In genomic region chr19:38713865-38714264, GRCh38 we compare ENCODE assay signal across 13 cellular contexts. TPM values are rescaled to one million over a fixed set of nuclear protein-coding genes. Genes with fewer than 3 reads are reported as not detected.
DNase-seq lines count a peak whose midpoint lies in the region; ATAC-seq and TF ChIP-seq lines count a peak whose summit lies in the region.
"Had no signal": no experiment of that assay in that cellular context is flagged by ENCODE, and none has a peak within 500 bp of the region (broad histone marks: within the 10 kb centered on the region; RNA-seq: fewer than 3 reads in every experiment).

No MANE protein-coding gene starts in this region.

- H3K4me3 ChIP-seq in IMR-90 (ENCODE audit: insufficient read depth, low read depth, low read length) (no peak overlapping the region), mucosa of stomach (ENCODE audit: low read length) (no peak overlapping the region)

- H3K9me1 ChIP-seq in IMR-90 (ENCODE audit: insufficient read depth, low read length) = peaks cover 23% of the 10 kb centered on the region; the same call in 1 of the 2 replicates

- no peak overlapping the region for H3K14ac ChIP-seq in IMR-90 (replicated peaks; ENCODE audit: low read depth, low read length)

- peak overlapping the region; percentile 76 for H2AK5ac ChIP-seq in IMR-90 (ENCODE audit: low read depth, low read length)

- no peak overlapping the region for H3K4me2 ChIP-seq in IMR-90 (ENCODE audit: low read depth, low read length)
- H3K4me2 ChIP-seq: SK-N-SH had no signal

- TF ChIP-seq RAD21 in IMR-90 (IDR thresholded peaks at IDR 0.05; ENCODE audit: low read length) = no peak

- peak overlapping the region; percentile 78; the same call in 1 of the 2 replicates for H3K23ac ChIP-seq in IMR-90 (ENCODE audit: low read depth, low read length)

- POLR2A ChIA-PET in IMR-90 (lab: Charles Lee; ENCODE audit: unreplicated experiment) = no interaction called here

- H3K18ac ChIP-seq in IMR-90 (ENCODE audit: low read depth, low read length) = no peak overlapping the region

- no peak for ATAC-seq in IMR-90 (ENCODE audit: low read depth)

- peak overlapping the region; percentile 58 for H2AK9ac ChIP-seq in IMR-90 (replicated peaks; ENCODE audit: low read depth, low read length, poor library complexity)

- H2AFZ ChIP-seq in IMR-90 (replicated peaks; ENCODE audit: low read length, poor library complexity) = peak overlapping the region; percentile 23

- H3K4me1 Mint-ChIP-seq in chondrocyte (ENCODE audit: low read depth) = peaks cover 51% of the 10 kb centered on the region

- no peak overlapping the region for H2BK120ac ChIP-seq in IMR-90 (ENCODE audit: low read depth, low read length)

- DNase-seq in IMR-90 (no peak), chondrocyte (ENCODE audit: low spot score) (no peak), substantia nigra (lab: John Stamatoyannopoulos, UW) (no peak), NCI-H446 treated with DMSO at 0.1 percent for 48 hours (lab: John Stamatoyannopoulos, UW) (no peak), DMS 273 treated with DMSO at 0.1 percent for 48 hours (lab: John Stamatoyannopoulos, UW) (no peak)
- DNase-seq in activated CD4-positive, alpha-beta T cell treated with anti-CD3 and anti-CD28 coated beads for 4 hours = no peak
- DNase-seq in activated CD4-positive, alpha-beta T cell treated with anti-CD3 and anti-CD28 coated beads for 1 hour = no peak
- DNase-seq: activated T-cell treated with anti-CD3 and anti-CD28 coated beads, Interleukin-2, amount 50 U/mL, for 1 hour; effector CD8-positive, alpha-beta T cell; SK-N-SH; stimulated activated CD8-positive, alpha-beta memory T cell treated with anti-CD3 and anti-CD28 coated beads, Interleukin-4, amount 100 ng/mL, for 48 hours had no signal

- TF ChIP-seq POLR2A in IMR-90 (IDR thresholded peaks at IDR 0.05; ENCODE audit: low read depth, low read length) = no peak

- peaks cover 42 to 87% of the 10 kb centered on the region in 2 experiments for H3K79me1 ChIP-seq in IMR-90 (ENCODE audit: low read depth in 1 of 2, low read length in 2 of 2)

- H3K36me3 ChIP-seq in IMR-90 (ENCODE audit: control insufficient read depth, insufficient read depth, low read length) (peaks cover 80% of the 10 kb centered on the region), mucosa of stomach (ENCODE audit: control insufficient read depth, insufficient read depth, low read length) (peaks cover 57% of the 10 kb centered on the region)

- no peak overlapping the region for H2BK15ac ChIP-seq in IMR-90 (ENCODE audit: low read depth, low read length)

- peaks cover 38% of the 10 kb centered on the region for H4K20me1 ChIP-seq in IMR-90 (ENCODE audit: insufficient read depth, low read length)

- H3K4ac ChIP-seq in IMR-90 (ENCODE audit: low read depth, low read length) = peak overlapping the region; percentile 43; the same call in 1 of the 2 replicates

- peak overlapping the region in 1 of 2 experiments; percentile 52; a peak in 1 of 4 replicates for H4K8ac ChIP-seq in IMR-90 (ENCODE audit: low read depth in 2 of 2, low read length in 2 of 2)

- BruUV-seq in IMR-90 (replicated peaks; lab: Mats Ljungman, UMichigan) = no TSS peak

- 100% methylated on average over 1 of the region's 14 CpGs; no CpG with 5 or more reads in 1 of the 2 experiments for WGBS in IMR-90 (ENCODE audit: extremely low coverage in 2 of 2, insufficient read length in 1 of 2), 2 experiments

- dilution Hi-C loops in IMR-90 (cut with HindIII; ENCODE audit: low sequenced_read_pairs, unreplicated experiment) = no loop called here

- H3K27me3 Mint-ChIP-seq in chondrocyte (ENCODE audit: low read depth) = no peaks in the 10 kb centered on the region

- peak overlapping the region; percentile 40; the same call in 1 of the 2 replicates for H3K27ac ChIP-seq in IMR-90 (ENCODE audit: insufficient read depth, low read length)
- peak overlapping the region; percentile 75 for H3K27ac ChIP-seq in substantia nigra (ENCODE audit: low read depth, low read length, poor library complexity, severe bottlenecking)

- H3K56ac ChIP-seq in IMR-90 (ENCODE audit: extremely low read depth, insufficient read depth, low read length) = no peak overlapping the region

- CTCF ChIA-PET in IMR-90 (lab: Yijun Ruan, JAX) = no interaction called here

- H3K27me3 ChIP-seq in IMR-90 (ENCODE audit: control insufficient read depth, insufficient read depth, low read length) (no peaks in the 10 kb centered on the region), mucosa of stomach (ENCODE audit: control insufficient read depth, insufficient read depth, low read length) (no peaks in the 10 kb centered on the region)

- H3K9ac ChIP-seq in IMR-90 (ENCODE audit: low read depth, low read length) (no peak overlapping the region), mucosa of stomach (ENCODE audit: low read length) (peak overlapping the region; percentile 3)
- H3K9ac ChIP-seq: SK-N-SH had no signal

- H3K4me1 ChIP-seq in IMR-90 (ENCODE audit: control insufficient read depth, insufficient read depth, low read length) (peaks cover 35% of the 10 kb centered on the region), mucosa of stomach (ENCODE audit: control insufficient read depth, insufficient read depth, low read length) (peaks cover 34% of the 10 kb centered on the region)

- in situ Hi-C loops in IMR-90 (cut with MboI; ENCODE audit: low sequenced_read_pairs) = no loop called here

- H3K9me3 ChIP-seq in IMR-90 (ENCODE audit: control insufficient read depth, insufficient read depth, low read length) (no peaks in the 10 kb centered on the region), mucosa of stomach (ENCODE audit: control insufficient read depth, low read length) (no peaks in the 10 kb centered on the region)
- H3K9me3 ChIP-seq: SK-N-SH had no signal

- peak overlapping the region; percentile 30 for H2BK5ac ChIP-seq in IMR-90 (ENCODE audit: low read depth, low read length, poor library complexity, severe bottlenecking)

- H4K5ac ChIP-seq in IMR-90 (ENCODE audit: low read depth, low read length) = peak overlapping the region; percentile 13; the same call in 1 of the 2 replicates

- peak overlapping the region; percentile 90 for H3K27ac Mint-ChIP-seq in chondrocyte (ENCODE audit: unreplicated experiment)

- no peak overlapping the region for H3K4me3 Mint-ChIP-seq in chondrocyte (ENCODE audit: unreplicated experiment)

- H3K36me3 Mint-ChIP-seq in chondrocyte (ENCODE audit: low read depth) = peaks cover 49% of the 10 kb centered on the region

- no peak overlapping the region for H2BK20ac ChIP-seq in IMR-90 (ENCODE audit: low read depth, low read length)

- H3K9me3 Mint-ChIP-seq in chondrocyte (ENCODE audit: low read depth) = no peaks in the 10 kb centered on the region

- peak overlapping the region; percentile 41; the same call in 1 of the 2 replicates for H4K91ac ChIP-seq in IMR-90 (ENCODE audit: insufficient read depth, low read depth, low read length)

- intact Hi-C loops in IMR-90 (cut with micrococcal nuclease) = no loop called here

- TF ChIP-seq CTCF in IMR-90 (conservative IDR thresholded peaks at IDR 0.05; ENCODE audit: low read depth, low read length) = no peak
- no peak for TF ChIP-seq CTCF in chondrocyte (IDR thresholded peaks at IDR 0.05)

TF ChIP-seq in IMR-90, 13 proteins besides CTCF, POLR2A, EP300 and RAD21:
- TF ChIP-seq MAZ (IDR thresholded peaks at IDR 0.05; ENCODE audit: borderline replicate concordance, low read depth, low read length) = no peak
- no peak for TF ChIP-seq NFE2L2 (IDR thresholded peaks at IDR 0.05; ENCODE audit: low read depth, low read length)
- no peak for TF ChIP-seq RFX5 (IDR thresholded peaks at IDR 0.05; ENCODE audit: low read depth, low read length)
- no peak for TF ChIP-seq SMC3 (IDR thresholded peaks at IDR 0.05; ENCODE audit: low read depth, low read length)
- TF ChIP-seq CEBPB (IDR thresholded peaks at IDR 0.05; ENCODE audit: low read depth, low read length) = no peak
- no peak for TF ChIP-seq BHLHE40 (IDR thresholded peaks at IDR 0.05; ENCODE audit: low read depth, low read length)
- TF ChIP-seq, protein P1, sequence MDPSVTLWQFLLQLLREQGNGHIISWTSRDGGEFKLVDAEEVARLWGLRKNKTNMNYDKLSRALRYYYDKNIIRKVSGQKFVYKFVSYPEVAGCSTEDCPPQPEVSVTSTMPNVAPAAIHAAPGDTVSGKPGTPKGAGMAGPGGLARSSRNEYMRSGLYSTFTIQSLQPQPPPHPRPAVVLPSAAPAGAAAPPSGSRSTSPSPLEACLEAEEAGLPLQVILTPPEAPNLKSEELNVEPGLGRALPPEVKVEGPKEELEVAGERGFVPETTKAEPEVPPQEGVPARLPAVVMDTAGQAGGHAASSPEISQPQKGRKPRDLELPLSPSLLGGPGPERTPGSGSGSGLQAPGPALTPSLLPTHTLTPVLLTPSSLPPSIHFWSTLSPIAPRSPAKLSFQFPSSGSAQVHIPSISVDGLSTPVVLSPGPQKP (IDR thresholded peaks at IDR 0.05; ENCODE audit: borderline replicate concordance, low read depth, low read length) = no peak
- TF ChIP-seq, protein P2, sequence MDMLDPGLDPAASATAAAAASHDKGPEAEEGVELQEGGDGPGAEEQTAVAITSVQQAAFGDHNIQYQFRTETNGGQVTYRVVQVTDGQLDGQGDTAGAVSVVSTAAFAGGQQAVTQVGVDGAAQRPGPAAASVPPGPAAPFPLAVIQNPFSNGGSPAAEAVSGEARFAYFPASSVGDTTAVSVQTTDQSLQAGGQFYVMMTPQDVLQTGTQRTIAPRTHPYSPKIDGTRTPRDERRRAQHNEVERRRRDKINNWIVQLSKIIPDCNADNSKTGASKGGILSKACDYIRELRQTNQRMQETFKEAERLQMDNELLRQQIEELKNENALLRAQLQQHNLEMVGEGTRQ (IDR thresholded peaks at IDR 0.05; ENCODE audit: low read depth, low read length) = no peak
- no peak for TF ChIP-seq RCOR1 (IDR thresholded peaks at IDR 0.05; ENCODE audit: insufficient replicate concordance, low read length)
- TF ChIP-seq FOS (IDR thresholded peaks at IDR 0.05; ENCODE audit: low read depth, low read length) = no peak
- no peak for TF ChIP-seq MXI1 (IDR thresholded peaks at IDR 0.05; ENCODE audit: borderline replicate concordance, low read depth, low read length)
- TF ChIP-seq MAFK (IDR thresholded peaks at IDR 0.05; ENCODE audit: low read depth, low read length) = no peak
- TF ChIP-seq CHD1 (IDR thresholded peaks at IDR 0.05; ENCODE audit: low read depth, low read length) = no peak

RNA-seq across cellular contexts. Expression of gene CAPN12, which starts 30.4 kb away (rescaled TPM):
- 0.18 TPM in 1 of 2 replicates, not detected in the other for total RNA-seq in IMR-90 (2012; rRNA removed)
- polyA plus RNA-seq in IMR-90 (2012; rRNA removed) = 0.97 and 0.99 TPM in 2 replicates
- 0.27 and 0.67 TPM in 2 replicates for polyA plus RNA-seq in IMR-90 (2012; cell fraction: cytosol; rRNA removed)
- 8.4 and 12.7 TPM in 2 replicates for polyA plus RNA-seq in IMR-90 (2012; cell fraction: nucleus; rRNA removed; ENCODE audit: low replicate concordance)
- 0.40 to 0.44 TPM (median 0.44 TPM) in 3 replicates for total RNA-seq in chondrocyte

RNA-seq across cellular contexts. Expression of gene LGALS7, which starts 59.5 kb away (rescaled TPM):
- not detected in 2 replicates for total RNA-seq in IMR-90 (2012; rRNA removed)
- not detected in 2 replicates for polyA plus RNA-seq in IMR-90 (2012; rRNA removed)
- polyA plus RNA-seq in IMR-90 (2012; cell fraction: cytosol; rRNA removed) = not detected in 2 replicates
- polyA plus RNA-seq in IMR-90 (2012; cell fraction: nucleus; rRNA removed; ENCODE audit: low replicate concordance) = not detected in 2 replicates
- not detected in 3 replicates for total RNA-seq in chondrocyte
- total RNA-seq: left lobe of liver had no signal
- polyA plus RNA-seq: SK-N-SH had no signal
